ENCODE assay signal across 1 cellular context in the genomic region with DNA sequence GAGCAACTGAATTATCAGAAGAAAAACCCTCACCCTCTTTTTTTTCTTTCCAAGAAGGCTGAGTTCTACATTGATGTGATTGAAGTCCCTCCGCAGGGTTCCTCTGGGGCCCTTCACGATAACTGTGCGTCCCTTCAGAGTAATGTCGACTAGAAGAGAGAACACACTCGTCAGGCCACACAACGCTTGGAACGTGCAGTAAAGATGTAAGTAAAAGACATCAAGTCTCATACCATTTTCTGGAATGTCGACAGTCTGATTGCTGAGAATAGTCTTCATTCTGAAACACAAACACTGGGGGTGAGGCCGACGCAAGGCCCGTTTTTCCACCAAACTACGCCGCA.
TF ChIP-seq lines count a peak whose summit lies in the region.

No MANE protein-coding gene starts in this region.

TF ChIP-seq in HepG2, 621 proteins besides CTCF, POLR2A, EP300 and RAD21:
- TF ChIP-seq THYN1 (CRISPR knock-in tag; IDR thresholded peaks at IDR 0.05; ENCODE audit: borderline replicate concordance, low read depth) (0 out of 2 replicates have a peak, but pooled peaks have one; percentile 16), PAF1 (CRISPR knock-in tag; IDR thresholded peaks at IDR 0.05) (0 out of 2 replicates have a peak, but pooled peaks have one; percentile 32), GFI1 (CRISPR knock-in tag; IDR thresholded peaks at IDR 0.05; ENCODE audit: borderline replicate concordance) (0 out of 2 replicates have a peak, but pooled peaks have one; percentile 21), ARID2 (CRISPR knock-in tag; IDR thresholded peaks at IDR 0.05; ENCODE audit: borderline replicate concordance) (peak; percentile 23; the same call in 1 of the 2 replicates), ZNF224 (CRISPR knock-in tag; IDR thresholded peaks at IDR 0.05) (peak; percentile 19; the same call in 1 of the 2 replicates), ZFP82 (CRISPR knock-in tag; IDR thresholded peaks at IDR 0.05; ENCODE audit: borderline replicate concordance) (0 out of 2 replicates have a peak, but pooled peaks have one; percentile 18), SSRP1 (CRISPR knock-in tag; IDR thresholded peaks at IDR 0.05) (0 out of 2 replicates have a peak, but pooled peaks have one; percentile 41), ZNF20 (CRISPR knock-in tag; IDR thresholded peaks at IDR 0.05) (0 out of 2 replicates have a peak, but pooled peaks have one; percentile 14), TGIF2 (CRISPR knock-in tag; IDR thresholded peaks at IDR 0.05) (peak; percentile 13; the same call in 1 of the 2 replicates), ZNF572 (CRISPR knock-in tag; IDR thresholded peaks at IDR 0.05) (0 out of 2 replicates have a peak, but pooled peaks have one; percentile 8), ZSCAN30 (CRISPR knock-in tag; IDR thresholded peaks at IDR 0.05) (0 out of 2 replicates have a peak, but pooled peaks have one; percentile 79), SNAPC2 (CRISPR knock-in tag; IDR thresholded peaks at IDR 0.05) (0 out of 2 replicates have a peak, but pooled peaks have one; percentile 63)
- TF ChIP-seq, protein P1, sequence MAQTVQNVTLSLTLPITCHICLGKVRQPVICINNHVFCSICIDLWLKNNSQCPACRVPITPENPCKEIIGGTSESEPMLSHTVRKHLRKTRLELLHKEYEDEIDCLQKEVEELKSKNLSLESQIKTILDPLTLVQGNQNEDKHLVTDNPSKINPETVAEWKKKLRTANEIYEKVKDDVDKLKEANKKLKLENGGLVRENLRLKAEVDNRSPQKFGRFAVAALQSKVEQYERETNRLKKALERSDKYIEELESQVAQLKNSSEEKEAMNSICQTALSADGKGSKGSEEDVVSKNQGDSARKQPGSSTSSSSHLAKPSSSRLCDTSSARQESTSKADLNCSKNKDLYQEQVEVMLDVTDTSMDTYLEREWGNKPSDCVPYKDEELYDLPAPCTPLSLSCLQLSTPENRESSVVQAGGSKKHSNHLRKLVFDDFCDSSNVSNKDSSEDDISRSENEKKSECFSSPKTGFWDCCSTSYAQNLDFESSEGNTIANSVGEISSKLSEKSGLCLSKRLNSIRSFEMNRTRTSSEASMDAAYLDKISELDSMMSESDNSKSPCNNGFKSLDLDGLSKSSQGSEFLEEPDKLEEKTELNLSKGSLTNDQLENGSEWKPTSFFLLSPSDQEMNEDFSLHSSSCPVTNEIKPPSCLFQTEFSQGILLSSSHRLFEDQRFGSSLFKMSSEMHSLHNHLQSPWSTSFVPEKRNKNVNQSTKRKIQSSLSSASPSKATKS (CRISPR knock-in tag; IDR thresholded peaks at IDR 0.05), result 0 out of 2 replicates have a peak, but pooled peaks have one; percentile 20
